26 cellular contexts compared by ENCODE assay signal in the genomic region with DNA sequence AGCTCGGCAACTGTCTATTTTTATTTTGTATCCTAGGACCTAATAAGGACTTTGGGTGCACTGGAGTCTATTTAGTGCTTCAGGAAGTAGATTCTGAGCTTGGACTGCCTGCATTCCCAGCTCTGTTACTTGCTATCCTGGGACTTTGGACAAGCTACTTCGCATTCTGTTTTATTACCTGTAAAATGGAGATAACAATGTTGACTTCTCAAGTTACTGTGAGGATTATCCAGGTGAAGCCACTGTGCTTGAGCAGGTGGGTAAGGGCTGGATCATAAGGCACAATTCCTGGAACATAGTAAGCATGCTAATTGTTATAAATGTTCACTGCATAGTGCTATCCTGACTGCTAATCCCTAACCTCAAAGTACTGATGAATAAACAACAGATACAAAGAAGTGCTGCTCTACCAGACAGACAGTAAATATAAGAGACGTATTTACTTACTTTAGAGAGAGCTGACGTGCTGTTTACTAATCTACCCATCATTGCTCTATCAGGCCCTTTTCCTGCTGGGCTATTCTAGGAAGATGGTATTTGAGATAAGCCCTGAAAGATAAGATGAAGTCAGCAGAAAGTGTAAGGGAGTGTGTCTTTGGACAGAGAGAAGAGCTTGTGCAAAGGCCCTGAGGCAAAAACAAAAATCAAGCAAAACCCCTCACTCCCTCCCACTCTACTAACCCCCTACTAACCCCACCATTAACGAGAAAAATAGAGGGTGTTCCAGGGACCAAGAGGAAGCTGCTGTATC. TPM values are rescaled to one million over a fixed set of nuclear protein-coding genes. Genes with fewer than 3 reads are reported as not detected.
DNase-seq lines count a peak whose midpoint lies in the region; ATAC-seq lines count a peak whose summit lies in the region.
"Had no signal": no experiment of that assay in that cellular context is flagged by ENCODE, and none has a peak within 500 bp of the region (broad histone marks: within the 10 kb centered on the region; RNA-seq: fewer than 3 reads in every experiment).

No MANE protein-coding gene starts in this region.

- WGBS in mesenchymal stem cell: 74% methylated on average over 3 of the region's 5 CpGs

- peaks cover 46 to 64% of the 10 kb centered on the region in 2 donors for H3K27me3 Mint-ChIP-seq in natural killer cell treated with Interleukin-12 subunit alpha and Interleukin-12 subunit beta and Interleukin-15 and Interleukin-18, amount 100 ng/mL, for 72 hours

- H3K79me1 ChIP-seq in mesenchymal stem cell (replicated peaks; ENCODE audit: low read length, poor library complexity, severe bottlenecking): no peaks in the 10 kb centered on the region

- H2BK15ac ChIP-seq in mesenchymal stem cell (ENCODE audit: low read depth, poor library complexity, severe bottlenecking): no peak overlapping the region

- no peak overlapping the region for H2BK120ac ChIP-seq in mesenchymal stem cell (ENCODE audit: low read depth, low read length)

- no peak overlapping the region for H2BK5ac ChIP-seq in mesenchymal stem cell (ENCODE audit: low read depth, low read length, poor library complexity, severe bottlenecking)

- no peak overlapping the region for H2AK5ac ChIP-seq in mesenchymal stem cell (ENCODE audit: low read length, severe bottlenecking)

- H3K9me3 Mint-ChIP-seq in natural killer cell treated with Interleukin-12 subunit alpha and Interleukin-12 subunit beta and Interleukin-15 and Interleukin-18, amount 100 ng/mL, for 72 hours: peaks cover 6% of the 10 kb centered on the region
- H3K9me3 Mint-ChIP-seq: activated naive CD4-positive, alpha-beta T cell treated with anti-CD3 and anti-CD28 coated beads, Interleukin-2, amount 50 U/mL, for 24 hours; type B pancreatic cell had no signal

- no peak overlapping the region for H4K91ac ChIP-seq in mesenchymal stem cell (ENCODE audit: low read length)

- no peak overlapping the region for H3K14ac ChIP-seq in mesenchymal stem cell (ENCODE audit: low read length in 2 of 2)

- H3K18ac ChIP-seq in mesenchymal stem cell (ENCODE audit: low read depth in 1 of 2, low read length in 2 of 2): no peak overlapping the region

- no peak overlapping the region for H3K27ac ChIP-seq in mesenchymal stem cell (ENCODE audit: low read length, poor library complexity, severe bottlenecking)
- H3K27ac ChIP-seq: breast epithelium, coronary artery, SJSA1 had no signal

- H2AFZ ChIP-seq in mesenchymal stem cell (ENCODE audit: low read depth, low read length): no peak overlapping the region

- H3K4me1 Mint-ChIP-seq in natural killer cell treated with Interleukin-12 subunit alpha and Interleukin-12 subunit beta and Interleukin-15 and Interleukin-18, amount 100 ng/mL, for 72 hours (ENCODE audit: low read depth in 2 of 2): no peaks in the 10 kb centered on the region
- H3K4me1 Mint-ChIP-seq: activated naive CD4-positive, alpha-beta T cell treated with anti-CD3 and anti-CD28 coated beads, Interleukin-2, amount 50 U/mL, for 24 hours had no signal

- H3K36me3 Mint-ChIP-seq in natural killer cell treated with Interleukin-12 subunit alpha and Interleukin-12 subunit beta and Interleukin-15 and Interleukin-18, amount 100 ng/mL, for 72 hours: peaks cover 4% of the 10 kb centered on the region
- H3K36me3 Mint-ChIP-seq: activated naive CD4-positive, alpha-beta T cell treated with anti-CD3 and anti-CD28 coated beads, Interleukin-2, amount 50 U/mL, for 24 hours; IgD-negative memory B cell; type B pancreatic cell had no signal

- H3K9me3 ChIP-seq in mesenchymal stem cell (ENCODE audit: control insufficient read depth, low read length): peaks cover 9% of the 10 kb centered on the region

- DNase-seq in DMS153 (lab: John Stamatoyannopoulos, UW) (peak; percentile 79), NCI-H2029 treated with DMSO at 0.1 percent for 48 hours (lab: John Stamatoyannopoulos, UW) (peak; percentile 67), NCI-H748 (lab: John Stamatoyannopoulos, UW; ENCODE audit: unreplicated experiment) (peak; percentile 68), mesenchymal stem cell (peak; percentile 39), COLO829 (ENCODE audit: low spot score) (no peak), NCI-H1092 (lab: John Stamatoyannopoulos, UW) (no peak)
- no peak for DNase-seq in natural killer cell treated with Interleukin-12 subunit alpha and Interleukin-12 subunit beta and Interleukin-15 and Interleukin-18, amount 100 ng/mL, for 72 hours (ENCODE audit: low spot score)
- DNase-seq: activated CD4-positive, alpha-beta T cell treated with anti-CD3 and anti-CD28 coated beads, Interleukin-2, amount 50 U/mL, for 48 hours; BE2C; effector memory CD8-positive, alpha-beta T cell; EL; NCI-H1105; NCI-H2081; NCI-H524 treated with DMSO at 0.1 percent for 48 hours; posterior cingulate gyrus; right cardiac atrium; stimulated activated CD4-positive, alpha-beta T cell treated with anti-CD3 and anti-CD28 coated beads, Interleukin-2, amount 100 ng/mL, for 48 hours had no signal

- no peak overlapping the region for H3K4ac ChIP-seq in mesenchymal stem cell (ENCODE audit: low read depth in 1 of 2, low read length in 2 of 2)

- H3K4me1 ChIP-seq in mesenchymal stem cell (ENCODE audit: control insufficient read depth, insufficient read depth, low read depth, low read length): no peaks in the 10 kb centered on the region
- H3K4me1 ChIP-seq: BE2C, breast epithelium, SJSA1 had no signal

- H3K9ac ChIP-seq in mesenchymal stem cell (ENCODE audit: low read length): no peak overlapping the region

- no peak overlapping the region for H3K4me2 ChIP-seq in mesenchymal stem cell (ENCODE audit: low read length, poor library complexity, severe bottlenecking)

- H2BK12ac ChIP-seq in mesenchymal stem cell (ENCODE audit: low read length in 2 of 2): no peak overlapping the region

- H3K4me3 ChIP-seq in mesenchymal stem cell (ENCODE audit: insufficient read depth in 1 of 2, low read depth in 1 of 2, low read length in 2 of 2): no peak overlapping the region
- H3K4me3 ChIP-seq: breast epithelium, coronary artery, GM12878, SJSA1 had no signal

- H4K8ac ChIP-seq in mesenchymal stem cell (ENCODE audit: low read length): no peak overlapping the region

- H3K27me3 ChIP-seq in mesenchymal stem cell (ENCODE audit: control insufficient read depth in 1 of 2, insufficient read depth in 1 of 2, low read length in 2 of 2): peaks cover 8 to 30% of the 10 kb centered on the region in 2 experiments
- H3K27me3 ChIP-seq: BE2C, breast epithelium, SJSA1 had no signal

- H3K4me3 Mint-ChIP-seq in natural killer cell treated with Interleukin-12 subunit alpha and Interleukin-12 subunit beta and Interleukin-15 and Interleukin-18, amount 100 ng/mL, for 72 hours: no peak overlapping the region
- H3K4me3 Mint-ChIP-seq: activated naive CD4-positive, alpha-beta T cell treated with anti-CD3 and anti-CD28 coated beads, Interleukin-2, amount 50 U/mL, for 24 hours; effector memory CD8-positive, alpha-beta T cell; IgD-negative memory B cell; type B pancreatic cell had no signal

- no peak overlapping the region for H3K27ac Mint-ChIP-seq in natural killer cell treated with Interleukin-12 subunit alpha and Interleukin-12 subunit beta and Interleukin-15 and Interleukin-18, amount 100 ng/mL, for 72 hours
- H3K27ac Mint-ChIP-seq: activated naive CD4-positive, alpha-beta T cell treated with anti-CD3 and anti-CD28 coated beads, Interleukin-2, amount 50 U/mL, for 24 hours; effector memory CD8-positive, alpha-beta T cell; IgD-negative memory B cell; type B pancreatic cell had no signal

- H3K36me3 ChIP-seq in mesenchymal stem cell (ENCODE audit: control insufficient read depth in 1 of 2, insufficient read depth in 2 of 2, low read depth in 1 of 2, low read length in 2 of 2): no peaks in the 10 kb centered on the region
- H3K36me3 ChIP-seq: BE2C, breast epithelium, SJSA1 had no signal

- H3K23ac ChIP-seq in mesenchymal stem cell (ENCODE audit: low read length in 2 of 2): no peak overlapping the region

- no peak for ATAC-seq in GM19452 (IDR thresholded peaks at IDR 0.05; ENCODE audit: unreplicated experiment)
- ATAC-seq in natural killer cell treated with Interleukin-12 subunit alpha and Interleukin-12 subunit beta and Interleukin-15 and Interleukin-18, amount 100 ng/mL, for 72 hours: no peak
- ATAC-seq: activated CD4-positive, CD25-positive, alpha-beta regulatory T cell treated with anti-CD3 and anti-CD28 coated beads, Interleukin-2, amount 50 U/mL, for 24 hours; effector memory CD8-positive, alpha-beta T cell; GM12878; right cardiac atrium had no signal

RNA-seq across cellular contexts. Expression of gene FLT1, which starts 50.8 kb away (rescaled TPM):
- polyA plus RNA-seq in mesenchymal stem cell (2013, experiment 1 of 2): 42.4 TPM
- polyA plus RNA-seq in mesenchymal stem cell (2013, experiment 2 of 2): 41.8 TPM
- 1 to 10 TPM; 1.3 to 1.6 TPM for total RNA-seq in natural killer cell treated with Interleukin-12 subunit alpha and Interleukin-12 subunit beta and Interleukin-15 and Interleukin-18, amount 100 ng/mL, for 72 hours

Comparison
In these comparisons a context has a peak if more than half of its experiments do, and no peak if none do; other contexts are left out.
1. DNase-seq: peak in DMS153 (single experiment), NCI-H2029 treated with DMSO at 0.1 percent for 48 hours (single experiment), NCI-H748 (single experiment) and mesenchymal stem cell (single experiment); none in COLO829 (single experiment), NCI-H1092 (single experiment) and natural killer cell treated with Interleukin-12 subunit alpha and Interleukin-12 subunit beta and Interleukin-15 and Interleukin-18, amount 100 ng/mL, for 72 hours (single experiment).